25 cellular contexts compared by ENCODE assay signal in the genomic region with DNA sequence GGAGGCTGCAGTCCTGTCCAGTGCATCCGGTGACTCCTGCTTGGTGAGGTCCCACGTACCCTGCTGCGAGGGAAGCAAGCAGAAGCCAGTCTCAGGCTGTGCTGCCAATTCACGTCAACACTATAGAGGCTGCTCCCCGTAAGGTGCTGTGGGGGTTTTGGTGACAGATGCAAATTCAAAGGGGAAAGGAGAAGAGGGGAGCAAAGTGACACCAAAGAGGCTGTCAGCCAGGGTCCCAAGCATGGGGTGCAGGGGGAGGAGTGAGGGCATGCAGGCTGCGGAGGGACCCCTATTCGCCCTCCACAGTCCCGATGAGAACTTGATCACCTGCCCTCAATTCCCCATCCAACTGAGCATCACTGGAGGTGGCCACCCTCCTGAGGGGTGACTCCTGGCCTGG.
DNase-seq lines count a peak whose midpoint lies in the region; TF ChIP-seq lines count a peak whose summit lies in the region.
"Had no signal": no experiment of that assay in that cellular context is flagged by ENCODE, and none has a peak within 500 bp of the region (broad histone marks: within the 10 kb centered on the region; RNA-seq: fewer than 3 reads in every experiment).

No MANE protein-coding gene starts in this region.

- intact Hi-C loops in CD14-positive monocyte (cut with micrococcal nuclease) (no loop called here), testis (cut with DNase I; ENCODE audit: low total_unique reads) (no loop called here), thyroid gland (cut with DNase I) (no loop called here)

- H3K36me3 ChIP-seq in testis (ENCODE audit: low read depth, missing control alignments) (no peaks in the 10 kb centered on the region), thyroid gland (no peaks in the 10 kb centered on the region)

- H3K4me1 ChIP-seq in testis (peaks cover 34% of the 10 kb centered on the region), thyroid gland (no peaks in the 10 kb centered on the region)

- H3K36me3 Mint-ChIP-seq in CD14-positive monocyte (no peaks in the 10 kb centered on the region), neural crest cell (ENCODE audit: low read depth) (no peaks in the 10 kb centered on the region), nephron progenitor cell (ENCODE audit: low read depth) (no peaks in the 10 kb centered on the region)

- no peak overlapping the region for H3K27ac ChIP-seq in coronary artery
- no peak overlapping the region for H3K27ac ChIP-seq in testis
- no peak overlapping the region for H3K27ac ChIP-seq in thyroid gland
- H3K27ac ChIP-seq: C4-2B, GM23248 had no signal

- H3K27me3 ChIP-seq in testis, result no peaks in the 10 kb centered on the region
- no peaks in the 10 kb centered on the region for H3K27me3 ChIP-seq in thyroid gland

- TF ChIP-seq POLR2A in testis (IDR thresholded peaks at IDR 0.05) (no peak), thyroid gland (IDR thresholded peaks at IDR 0.05) (no peak)

- TF ChIP-seq CTCF in CD14-positive monocyte (IDR thresholded peaks at IDR 0.05) (no peak), coronary artery (IDR thresholded peaks at IDR 0.05) (no peak), neural crest cell (conservative IDR thresholded peaks at IDR 0.05) (no peak), testis (IDR thresholded peaks at IDR 0.05) (no peak), thyroid gland (IDR thresholded peaks at IDR 0.05) (no peak), nephron progenitor cell (IDR thresholded peaks at IDR 0.05) (no peak)

- H3K4me3 ChIP-seq in coronary artery (no peak overlapping the region), testis (no peak overlapping the region), thyroid gland (replicated peaks in 1 of 3) (no peak overlapping the region)
- H3K4me3 ChIP-seq: GM23248, K562 had no signal

- H3K27me3 Mint-ChIP-seq in CD14-positive monocyte (ENCODE audit: low read depth in 3 of 3) (peaks cover 2 to 3% (median 2%) of the 10 kb centered on the region in 3 donors), neural crest cell (ENCODE audit: low read depth) (no peaks in the 10 kb centered on the region), nephron progenitor cell (ENCODE audit: low read depth, poor library complexity) (peaks cover 17% of the 10 kb centered on the region)
- H3K27me3 Mint-ChIP-seq: B cell had no signal

- H3K9me3 ChIP-seq in testis, result no peaks in the 10 kb centered on the region
- no peaks in the 10 kb centered on the region for H3K9me3 ChIP-seq in thyroid gland

- 83 to 87% methylated on average over 8 of the region's 8 CpGs for WGBS in testis, 2 donors
- 91 to 97% methylated on average over 8 of the region's 8 CpGs for WGBS in thyroid gland, 2 donors

- peaks cover 4% of the 10 kb centered on the region for H3K4me1 Mint-ChIP-seq in CD14-positive monocyte
- peaks cover 4% of the 10 kb centered on the region for H3K4me1 Mint-ChIP-seq in neural crest cell
- H3K4me1 Mint-ChIP-seq in nephron progenitor cell, result peaks cover 55% of the 10 kb centered on the region

- H3K4me3 Mint-ChIP-seq in CD14-positive monocyte (no peak overlapping the region), neural crest cell (no peak overlapping the region), nephron progenitor cell (no peak overlapping the region)
- H3K4me3 Mint-ChIP-seq: B cell, H9, HFFc6 had no signal

- H3K9me3 Mint-ChIP-seq in CD14-positive monocyte, result peaks cover 0 to under 1% (median 0%) of the 10 kb centered on the region in 7 donors
- no peaks in the 10 kb centered on the region for H3K9me3 Mint-ChIP-seq in neural crest cell
- peaks cover 3% of the 10 kb centered on the region for H3K9me3 Mint-ChIP-seq in nephron progenitor cell
- H3K9me3 Mint-ChIP-seq: H9 had no signal

- peak overlapping the region in 1 of 7 donors; percentile 63 for H3K27ac Mint-ChIP-seq in CD14-positive monocyte
- H3K27ac Mint-ChIP-seq in neural crest cell (ENCODE audit: unreplicated experiment), result peak overlapping the region; percentile 57
- no peak overlapping the region for H3K27ac Mint-ChIP-seq in nephron progenitor cell
- H3K27ac Mint-ChIP-seq: B cell, HFFc6 had no signal

- DNase-seq in CD14-positive monocyte (ENCODE audit: low spot score) (peak; percentile 27), coronary artery (ENCODE audit: low spot score) (peak; percentile 54), neural crest cell (ENCODE audit: low read depth, low spot score) (no peak), testis (peak; percentile 12), iPS-NIHi11 (ENCODE audit: low spot score) (no peak), thyroid gland (no peak), A172 (ENCODE audit: low spot score) (no peak), nephron progenitor cell (no peak)
- DNase-seq: Calu3, DMS79 treated with DMSO at 0.1 percent for 48 hours, GF-D8, GM23248, HFFc6, MV-4-11, NCI-H1105, NCI-H1436 treated with DMSO at 0.1 percent for 48 hours, NCI-H1930, NCI-H2107, NCI-H524 treated with DMSO at 0.1 percent for 48 hours, Right ventricle myocardium superior, RPMI8226 had no signal

Comparison
In these comparisons a context has a peak if more than half of its experiments do, and no peak if none do; other contexts are left out.
1. DNase-seq: peak in CD14-positive monocyte (single experiment), coronary artery (single experiment) and testis (single experiment); none in neural crest cell (single experiment), iPS-NIHi11 (single experiment), thyroid gland (0 of 2), A172 (single experiment) and nephron progenitor cell (single experiment).